Comparison of ENCODE assay signal across 10 cellular contexts in the genomic region with DNA sequence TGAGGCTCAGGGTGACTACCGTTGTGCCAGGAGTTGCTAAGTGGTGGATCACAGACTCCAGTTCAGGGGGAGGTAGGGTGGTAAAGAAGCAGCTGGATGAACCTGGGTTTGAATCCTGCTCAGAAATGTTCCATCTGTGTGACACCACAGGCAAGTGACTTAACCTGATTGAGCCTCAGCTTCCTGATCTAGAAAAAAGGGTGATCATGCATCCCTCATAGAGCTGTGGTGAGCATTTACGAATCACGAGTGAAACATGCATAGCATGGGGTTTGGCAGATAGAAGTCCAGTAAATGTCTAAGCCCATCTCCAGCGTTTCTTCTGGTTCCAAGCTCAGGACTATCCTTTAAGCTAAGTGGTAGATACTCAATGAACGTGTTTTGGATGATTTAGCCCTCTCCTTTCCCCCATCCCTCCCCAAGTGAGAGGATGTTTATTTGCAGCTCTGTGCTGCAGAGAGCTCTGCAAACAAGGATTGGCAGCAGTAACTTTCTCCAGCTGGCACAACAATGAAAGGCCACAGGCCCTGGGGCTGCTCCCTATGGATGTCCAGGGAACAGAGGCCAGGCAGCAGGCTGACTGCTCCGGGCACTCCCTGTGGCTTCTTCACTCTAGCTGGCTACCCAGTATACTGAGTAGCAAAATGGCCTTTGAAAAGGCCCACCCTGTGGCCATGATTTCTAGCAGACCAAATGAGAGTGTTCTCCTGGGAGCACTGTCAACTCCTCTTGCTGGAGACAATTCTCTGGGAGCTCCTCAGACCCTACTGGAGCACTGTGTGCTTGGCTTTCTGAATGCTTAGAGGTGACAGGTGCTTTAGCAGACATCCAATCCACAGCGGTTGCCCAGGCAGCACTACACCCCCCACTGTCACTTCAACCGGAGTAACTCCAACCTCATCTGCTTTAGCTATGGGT. TPM values are rescaled to one million over a fixed set of nuclear protein-coding genes. Genes with fewer than 3 reads are reported as not detected.
DNase-seq lines count a peak whose midpoint lies in the region; ATAC-seq and TF ChIP-seq lines count a peak whose summit lies in the region.
"Had no signal": no experiment of that assay in that cellular context is flagged by ENCODE, and none has a peak within 500 bp of the region (broad histone marks: within the 10 kb centered on the region; RNA-seq: fewer than 3 reads in every experiment).

No MANE protein-coding gene starts in this region.

- H3K4me1 ChIP-seq in Karpas-422 (ENCODE audit: low read length) (peaks cover 19% of the 10 kb centered on the region), lower lobe of right lung (peaks cover 52% of the 10 kb centered on the region), testis (no peaks in the 10 kb centered on the region)

- no peaks in the 10 kb centered on the region for H3K36me3 ChIP-seq in Karpas-422 (ENCODE audit: insufficient read depth, low read length)
- peaks cover 4% of the 10 kb centered on the region for H3K36me3 ChIP-seq in lower lobe of right lung
- H3K36me3 ChIP-seq in testis (ENCODE audit: low read depth, missing control alignments): no peaks in the 10 kb centered on the region
- H3K36me3 ChIP-seq: HAP-1 had no signal

- H3K4me1 Mint-ChIP-seq in CD14-positive monocyte: peaks cover 26% of the 10 kb centered on the region
- peaks cover 23% of the 10 kb centered on the region for H3K4me1 Mint-ChIP-seq in activated CD8-positive, alpha-beta T cell treated with anti-CD3 and anti-CD28 coated beads, Interleukin-2, amount 10 ng/mL, durations not matched to agents 7 days and 5 days (ENCODE audit: low read depth)

- TF ChIP-seq CTCF in CD14-positive monocyte (IDR thresholded peaks at IDR 0.05) (no peak), lower lobe of right lung (IDR thresholded peaks at IDR 0.05) (no peak), testis (IDR thresholded peaks at IDR 0.05) (no peak)

- no peaks in the 10 kb centered on the region for H3K9me2 ChIP-seq in Karpas-422 (replicated peaks; ENCODE audit: insufficient read depth, low read length)

- ATAC-seq in activated CD8-positive, alpha-beta T cell treated with anti-CD3 and anti-CD28 coated beads, Interleukin-2, amount 10 ng/mL, durations not matched to agents 7 days and 5 days: no peak
- ATAC-seq in lower lobe of right lung (peak in 1 of 2 donors; percentile 65), HG02798 (IDR thresholded peaks at IDR 0.05; ENCODE audit: poor library complexity, unreplicated experiment) (no peak), GM18909 (IDR thresholded peaks at IDR 0.05; ENCODE audit: poor library complexity, unreplicated experiment) (no peak)

- H3K27ac Mint-ChIP-seq in CD14-positive monocyte: peak overlapping the region; percentile 21 to 89 (median 73)
- peak overlapping the region; percentile 73 for H3K27ac Mint-ChIP-seq in activated CD8-positive, alpha-beta T cell treated with anti-CD3 and anti-CD28 coated beads, Interleukin-2, amount 10 ng/mL, durations not matched to agents 7 days and 5 days

- H3K27me3 Mint-ChIP-seq in CD14-positive monocyte (ENCODE audit: low read depth in 3 of 3): no peaks in the 10 kb centered on the region
- H3K27me3 Mint-ChIP-seq in activated CD8-positive, alpha-beta T cell treated with anti-CD3 and anti-CD28 coated beads, Interleukin-2, amount 10 ng/mL, durations not matched to agents 7 days and 5 days (ENCODE audit: low read depth): no peaks in the 10 kb centered on the region

- no peaks in the 10 kb centered on the region for H4K20me1 ChIP-seq in Karpas-422 (ENCODE audit: insufficient read depth, low read depth, low read length)

- H3K79me2 ChIP-seq in Karpas-422 (ENCODE audit: low read length): no peaks in the 10 kb centered on the region

- DNase-seq in CD14-positive monocyte (ENCODE audit: low spot score) (no peak), Karpas-422 (no peak), lower lobe of right lung (no peak), NCI-H2171 (lab: John Stamatoyannopoulos, UW) (no peak), testis (no peak)
- no peak for DNase-seq in activated CD8-positive, alpha-beta T cell treated with anti-CD3 and anti-CD28 coated beads, Interleukin-2, amount 10 ng/mL, durations not matched to agents 7 days and 5 days
- DNase-seq: stimulated activated CD4-positive, alpha-beta T cell treated with anti-CD3 and anti-CD28 coated beads, Interleukin-2, amount 100 ng/mL, for 24 hours had no signal

- H3K27ac ChIP-seq in Karpas-422 (ENCODE audit: low read length) (peak overlapping the region; percentile 33; the same call in 1 of the 2 replicates), lower lobe of right lung (peak overlapping the region; percentile 37), testis (no peak overlapping the region)

- TF ChIP-seq POLR2A in testis (IDR thresholded peaks at IDR 0.05): no peak

- intact Hi-C loops in CD14-positive monocyte (cut with micrococcal nuclease): no loop called here
- intact Hi-C loops in lower lobe of right lung (cut with DNase I): no loop called here
- intact Hi-C loops in testis (cut with DNase I; ENCODE audit: low total_unique reads): no loop called here

- H2AFZ ChIP-seq in Karpas-422 (ENCODE audit: low read length): no peak overlapping the region

- no peak overlapping the region for H3K4me2 ChIP-seq in Karpas-422 (ENCODE audit: low read depth, low read length, poor library complexity, severe bottlenecking)

- 78 to 92% methylated on average over 8 of the region's 8 CpGs for WGBS in testis, 2 donors

- H3K9me3 ChIP-seq in Karpas-422 (ENCODE audit: low read length) (no peaks in the 10 kb centered on the region), lower lobe of right lung (no peaks in the 10 kb centered on the region), testis (no peaks in the 10 kb centered on the region)
- H3K9me3 ChIP-seq: HAP-1 had no signal

- H3K9me3 Mint-ChIP-seq in CD14-positive monocyte: peaks cover 0 to 2% (median 0%) of the 10 kb centered on the region in 7 donors
- H3K9me3 Mint-ChIP-seq in activated CD8-positive, alpha-beta T cell treated with anti-CD3 and anti-CD28 coated beads, Interleukin-2, amount 10 ng/mL, durations not matched to agents 7 days and 5 days (ENCODE audit: insufficient read depth): no peaks in the 10 kb centered on the region

- H3K27me3 ChIP-seq in Karpas-422 (ENCODE audit: low read length): no peaks in the 10 kb centered on the region
- no peaks in the 10 kb centered on the region for H3K27me3 ChIP-seq in lower lobe of right lung (ENCODE audit: low read depth)
- no peaks in the 10 kb centered on the region for H3K27me3 ChIP-seq in testis

- H3K4me3 Mint-ChIP-seq in CD14-positive monocyte: no peak overlapping the region
- no peak overlapping the region for H3K4me3 Mint-ChIP-seq in activated CD8-positive, alpha-beta T cell treated with anti-CD3 and anti-CD28 coated beads, Interleukin-2, amount 10 ng/mL, durations not matched to agents 7 days and 5 days

- no peak overlapping the region; the same call in 1 of the 2 replicates for H3K9ac ChIP-seq in Karpas-422 (ENCODE audit: low read length)

- CTCF ChIA-PET in activated CD8-positive, alpha-beta T cell treated with anti-CD3 and anti-CD28 coated beads, Interleukin-2, amount 10 ng/mL, durations not matched to agents 7 days and 5 days (lab: Charles Lee): interaction anchor here (1.2 to 1.6 kb wide), 5 partner anchors 9 to 60 kb away, joined by 3 to 5 read pairs (median 5); no protein-coding TSS in a partner anchor

- POLR2A ChIA-PET in activated CD8-positive, alpha-beta T cell treated with anti-CD3 and anti-CD28 coated beads, Interleukin-2, amount 10 ng/mL, durations not matched to agents 7 days and 5 days (lab: Charles Lee): interaction anchor here (0.7 kb wide), 1 partner anchor 20 kb away, joined by 3 read pairs; no protein-coding TSS in a partner anchor

- H3K36me3 Mint-ChIP-seq in CD14-positive monocyte: peaks cover 3 to 8% of the 10 kb centered on the region in 2 donors
- H3K36me3 Mint-ChIP-seq in activated CD8-positive, alpha-beta T cell treated with anti-CD3 and anti-CD28 coated beads, Interleukin-2, amount 10 ng/mL, durations not matched to agents 7 days and 5 days (ENCODE audit: low read depth): no peaks in the 10 kb centered on the region

- H3K4me3 ChIP-seq in Karpas-422 (ENCODE audit: low read length) (no peak overlapping the region), lower lobe of right lung (no peak overlapping the region), testis (no peak overlapping the region)
- H3K4me3 ChIP-seq: HAP-1 had no signal

RNA-seq across cellular contexts. Expression of a gene that starts 21.3 kb away (rescaled TPM):
- polyA plus RNA-seq in CD14-positive monocyte: not detected
- total RNA-seq in Karpas-422 (2014; rRNA removed; shearing (Covaris generic); ENCODE audit: low replicate concordance): not detected in 2 replicates
- total RNA-seq in activated CD8-positive, alpha-beta T cell treated with anti-CD3 and anti-CD28 coated beads, Interleukin-2, amount 10 ng/mL, durations not matched to agents 7 days and 5 days: not detected
- 72.8 TPM for total RNA-seq in lower lobe of right lung
- total RNA-seq in testis: 1 to 10 TPM; 2.5 to 3.1 TPM
- polyA plus RNA-seq in testis (ENCODE audit: insufficient read depth, low read depth, low replicate concordance): 0.94 TPM

Comparison
In these comparisons a context has a peak if more than half of its experiments do, and no peak if none do; other contexts are left out.
1. H3K27ac ChIP-seq: peak in Karpas-422 (single experiment) and lower lobe of right lung (single experiment); none in testis (0 of 2).
2. RNA of a gene that starts 21.3 kb away (total RNA-seq): 72.8 TPM in lower lobe of right lung (single experiment); 2.5 to 3.1 TPM in testis, not detected in Karpas-422 and not detected in activated CD8-positive, alpha-beta T cell treated with anti-CD3 and anti-CD28 coated beads, Interleukin-2, amount 10 ng/mL, durations not matched to agents 7 days and 5 days; every median in the first group is over 10 times any median in the second.